ENCODE assay signal across 9 cellular contexts in genomic region chr1:228114827-228115226, GRCh38. TPM values are rescaled to one million over a fixed set of nuclear protein-coding genes. Genes with fewer than 3 reads are reported as not detected.
"Had no signal": no experiment of that assay in that cellular context is flagged by ENCODE, and none has a peak within 500 bp of the region (broad histone marks: within the 10 kb centered on the region; RNA-seq: fewer than 3 reads in every experiment).

No MANE protein-coding gene starts in this region.

- ATAC-seq: GM23338 had no signal

- H3K27me3 Mint-ChIP-seq: IgD-negative memory B cell had no signal

- H3K27ac ChIP-seq: KMS-11 had no signal

- H3K4me3 ChIP-seq: GM23338 had no signal

- H3K27ac Mint-ChIP-seq: GM23338, H9, IgD-negative memory B cell had no signal

- FAIRE-seq: H1, H54, HTR-8/SVneo had no signal

- H3K4me3 Mint-ChIP-seq: GM23338, H9, IgD-negative memory B cell had no signal

- H3K9me3 Mint-ChIP-seq: IgD-negative memory B cell had no signal

- DNase-seq: H9, HCEC 1CT, KBM-7 had no signal

RNA-seq across cellular contexts. Expression of gene GJC2, which starts 34.9 kb away (rescaled TPM):
- polyA plus RNA-seq: IgD-negative memory B cell had no signal
